ENCODE assay signal across 11 cellular contexts in the genomic region with DNA sequence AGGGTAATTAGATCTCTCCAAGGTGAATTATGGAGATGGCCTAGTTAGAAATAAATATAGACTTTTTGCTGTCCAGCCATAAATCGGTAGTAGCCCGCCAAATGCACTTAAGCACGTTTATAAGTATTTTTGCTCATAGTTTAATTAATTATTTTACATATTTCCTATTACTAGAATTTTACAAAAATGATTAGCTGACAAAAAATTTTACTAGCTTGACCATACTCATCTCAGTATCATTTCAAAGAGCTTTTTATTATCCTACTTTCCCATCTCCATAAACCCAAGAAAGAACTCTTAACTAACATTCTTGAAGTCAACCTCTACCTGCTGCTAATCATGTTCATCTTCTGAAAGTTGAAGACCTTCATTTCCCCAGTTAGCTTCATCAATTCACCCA.
"Had no signal": no experiment of that assay in that cellular context is flagged by ENCODE, and none has a peak within 500 bp of the region (broad histone marks: within the 10 kb centered on the region; RNA-seq: fewer than 3 reads in every experiment).

No MANE protein-coding gene starts in this region.

- FAIRE-seq: H1, H54 had no signal

- H3K27ac ChIP-seq: GM23248 had no signal

- H3K9ac ChIP-seq: GM23248 had no signal

- H2AFZ ChIP-seq: GM23248, GM23338 had no signal

- H3K4me2 ChIP-seq: GM23338 had no signal

- H3K9me3 ChIP-seq: HAP-1 had no signal

- H3K4me3 ChIP-seq: GM23248, GM23338, HAP-1 had no signal

- DNase-seq: GM23248, GOT3, H7, H9, HCEC 1CT, HFFc6 had no signal

- H3K4me1 ChIP-seq: HAP-1 had no signal

- ATAC-seq: GM23338, HCT116 had no signal

- H3K36me3 ChIP-seq: HAP-1 had no signal
